Comparison of ENCODE assay signal across 19 cellular contexts in the genomic region with DNA sequence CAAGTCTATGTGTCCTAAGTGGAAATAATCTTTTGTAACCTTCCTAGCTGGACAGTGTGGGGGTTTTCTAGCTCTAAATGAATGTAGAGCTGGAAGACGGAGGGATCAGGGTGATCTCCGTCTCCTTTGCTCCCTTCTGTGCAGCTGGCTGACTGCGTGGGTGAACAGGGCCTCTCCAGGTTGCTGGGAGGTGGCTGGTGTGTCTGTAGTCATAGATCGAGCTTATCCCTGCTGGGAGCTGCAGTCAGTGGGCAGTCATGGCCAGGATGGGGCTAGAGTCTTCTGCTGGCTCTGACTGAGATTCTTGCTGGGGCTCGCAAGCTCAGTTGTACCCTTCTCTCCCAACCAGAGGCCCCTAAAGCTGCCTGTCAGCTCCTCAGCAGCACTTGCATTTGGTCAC. TPM values are rescaled to one million over a fixed set of nuclear protein-coding genes. Genes with fewer than 3 reads are reported as not detected.
DNase-seq lines count a peak whose midpoint lies in the region; ATAC-seq, FAIRE-seq and TF ChIP-seq lines count a peak whose summit lies in the region.
"Had no signal": no experiment of that assay in that cellular context is flagged by ENCODE, and none has a peak within 500 bp of the region (broad histone marks: within the 10 kb centered on the region; RNA-seq: fewer than 3 reads in every experiment).

No MANE protein-coding gene starts in this region.

- H4K91ac ChIP-seq in H9 (ENCODE audit: insufficient read length, low read depth, low read length): no peak overlapping the region

- H3K9me3 ChIP-seq in Loucy (ENCODE audit: insufficient read depth, low read depth, low read length) (no peaks in the 10 kb centered on the region), GM12878 (replicated peaks; ENCODE audit: control insufficient read depth, insufficient read depth, low read length) (no peaks in the 10 kb centered on the region), left ventricle myocardium inferior (replicated peaks) (no peaks in the 10 kb centered on the region), H9 (ENCODE audit: control insufficient read depth, low read depth, low read length) (no peaks in the 10 kb centered on the region)
- H3K9me3 ChIP-seq: BE2C had no signal

- H2BK20ac ChIP-seq in H9 (ENCODE audit: low read depth, low read length, poor library complexity, severe bottlenecking): no peak overlapping the region

- H3K4me2 ChIP-seq in Loucy (ENCODE audit: low read depth, low read length, poor library complexity, severe bottlenecking) (peak overlapping the region; percentile 35), GM12878 (ENCODE audit: control insufficient read depth, insufficient read depth) (0 out of 2 replicates have a peak overlapping the region, but pooled peaks have one; percentile 19), H9 (ENCODE audit: insufficient read depth, insufficient read length, low read length) (no peak overlapping the region)

- no peak overlapping the region for H3K23ac ChIP-seq in H9 (ENCODE audit: insufficient read length, low read depth, low read length)

- no peak overlapping the region for H3T11ph ChIP-seq in H9 (ENCODE audit: low read length)

- peaks cover 18 to 50% (median 48%) of the 10 kb centered on the region in 3 experiments; a peak in 5 of 7 replicates for H3K36me3 Mint-ChIP-seq in H9 (ENCODE audit: insufficient read depth in 1 of 3, low read depth in 3 of 3)

- H2BK15ac ChIP-seq in H9 (ENCODE audit: low read depth, low read length): no peak overlapping the region; the same call in 1 of the 2 replicates

- no peak overlapping the region for H3K18ac ChIP-seq in H9 (ENCODE audit: insufficient read length, low read depth, low read length)

- H3K4me1 Mint-ChIP-seq in H9: peaks cover under 1 to 1% of the 10 kb centered on the region in 2 experiments; a peak in 2 of 4 replicates

- POLR2A ChIA-PET in GM12878 (lab: Charles Lee): no interaction called here

- intact Hi-C loops in GM12878 (cut with micrococcal nuclease; ENCODE audit: unreplicated experiment): no loop called here
- intact Hi-C loops in left ventricle myocardium inferior (cut with micrococcal nuclease): no loop called here

- H3K27ac Mint-ChIP-seq in H9: 0 out of 7 replicates have a peak overlapping the region, but pooled peaks of 1 of the 3 experiments have one; percentile 44
- H3K27ac Mint-ChIP-seq: IgD-negative memory B cell had no signal

- H4K20me1 ChIP-seq in Loucy (ENCODE audit: insufficient read depth, low read length, poor library complexity, severe bottlenecking) (peaks cover 2% of the 10 kb centered on the region), GM12878 (ENCODE audit: control insufficient read depth, insufficient read depth) (no peaks in the 10 kb centered on the region), H9 (ENCODE audit: control insufficient read depth, insufficient read depth, insufficient read length) (no peaks in the 10 kb centered on the region)

- no peak for TF ChIP-seq CTCF in Loucy (conservative IDR thresholded peaks at IDR 0.05; ENCODE audit: low read length)
- no peak for TF ChIP-seq CTCF in GM12878 (IDR thresholded peaks at IDR 0.05 in 2 of 3, conservative IDR thresholded peaks at IDR 0.05 in 1 of 3; ENCODE audit: control insufficient read depth in 2 of 3, extremely low read depth in 1 of 3, insufficient read depth in 1 of 3, low read depth in 3 of 3, low read length in 3 of 3)
- TF ChIP-seq CTCF in left ventricle myocardium inferior (IDR thresholded peaks at IDR 0.05; ENCODE audit: borderline replicate concordance): no peak
- TF ChIP-seq CTCF in H9 (conservative IDR thresholded peaks at IDR 0.05): no peak

- H3K4ac ChIP-seq in H9 (ENCODE audit: low read depth, low read length): no peak overlapping the region

- no peak overlapping the region for H3K4me3 Mint-ChIP-seq in H9
- H3K4me3 Mint-ChIP-seq: CD4-positive, CD25-positive, alpha-beta regulatory T cell had no signal

- no peak overlapping the region for H3K27ac ChIP-seq in GM12878 (ENCODE audit: control insufficient read depth, insufficient read depth)
- H3K27ac ChIP-seq in left ventricle myocardium inferior (replicated peaks): no peak overlapping the region
- no peak overlapping the region for H3K27ac ChIP-seq in H9 (ENCODE audit: insufficient read length, low read depth, low read length)

- no peak overlapping the region for H3K56ac ChIP-seq in H9 (ENCODE audit: insufficient read length, low read depth, low read length)

- H3K27me3 ChIP-seq in Loucy (ENCODE audit: insufficient read depth, low read length, poor library complexity, severe bottlenecking): no peaks in the 10 kb centered on the region
- H3K27me3 ChIP-seq in GM12878 (replicated peaks in 1 of 2; ENCODE audit: control insufficient read depth in 2 of 2, insufficient read depth in 2 of 2, low read length in 1 of 2): no peaks in the 10 kb centered on the region
- H3K27me3 ChIP-seq in left ventricle myocardium inferior (ENCODE audit: low read depth): no peaks in the 10 kb centered on the region
- no peaks in the 10 kb centered on the region for H3K27me3 ChIP-seq in H9 (ENCODE audit: insufficient read depth, low read length)
- H3K27me3 ChIP-seq: BE2C had no signal

- no peaks in the 10 kb centered on the region for H3K27me3 Mint-ChIP-seq in H9 (ENCODE audit: low read depth)
- H3K27me3 Mint-ChIP-seq: CD4-positive, CD25-positive, alpha-beta regulatory T cell; IgD-negative memory B cell had no signal

- in situ Hi-C loops in GM12878 (cut with MboI): loop anchor here (25.0 kb wide), 1 partner anchor 1498 kb away; the partner anchor contains the start of gene NAA20

- CTCF ChIA-PET in GM12878 (lab: Yijun Ruan, JAX): interaction anchor here (0.7 to 1.2 kb wide), 3 partner anchors 8 to 37 kb away, joined by 3 to 8 read pairs (median 4); no protein-coding TSS in a partner anchor

- no peak for DNase-seq in GM12878 (ENCODE audit: low read depth, low spot score)
- no peak for DNase-seq in left ventricle myocardium inferior
- DNase-seq in H9: no peak
- DNase-seq: BE2C; CD4-positive, CD25-positive, alpha-beta regulatory T cell; COR-L47; DMS79; MV-4-11; NCI-H1105 treated with DMSO at 0.1 percent for 48 hours; NCI-H2029 treated with DMSO at 0.1 percent for 48 hours; NCI-H2171; NCI-H345; NCI-H524; NCI-H774; NK-92 treated with Interleukin-12 subunit alpha and Interleukin-12 subunit beta, amount 100 ng/mL, for 24 hours had no signal

- RAD21 ChIA-PET in GM12878 (lab: Charles Lee; ENCODE audit: unreplicated experiment): no interaction called here

- no peaks in the 10 kb centered on the region for H3K23me2 ChIP-seq in H9 (ENCODE audit: insufficient read length, low read depth, low read length, poor library complexity, severe bottlenecking)

- TF ChIP-seq EP300 in GM12878 (IDR thresholded peaks at IDR 0.05; ENCODE audit: borderline replicate concordance in 1 of 2, control insufficient read depth in 1 of 2, low read depth in 2 of 2, low read length in 2 of 2): no peak

- no peak overlapping the region for H2BK12ac ChIP-seq in H9 (ENCODE audit: insufficient read length, low read depth, low read length)

- SMC1A ChIA-PET in GM12878 (lab: Charles Lee; ENCODE audit: uncharacterized antibody, unreplicated experiment): interaction anchor here (2.7 kb wide), 1 partner anchor 16 kb away, joined by 5 read pairs; no protein-coding TSS in a partner anchor

- no peak overlapping the region for H2BK5ac ChIP-seq in H9 (ENCODE audit: insufficient read length, low read length)

- no peaks in the 10 kb centered on the region for H3K79me1 ChIP-seq in H9 (ENCODE audit: insufficient read depth, low read depth, low read length, poor library complexity, severe bottlenecking)

- H2AK5ac ChIP-seq in H9 (ENCODE audit: insufficient read length, low read length): no peak overlapping the region

- H3K9me3 Mint-ChIP-seq in H9: no peaks in the 10 kb centered on the region
- H3K9me3 Mint-ChIP-seq: CD4-positive, CD25-positive, alpha-beta regulatory T cell; IgD-negative memory B cell had no signal

- no peak for TF ChIP-seq POLR2A in GM12878 (IDR thresholded peaks at IDR 0.05; ENCODE audit: low read depth, low read length)

- H3K36me3 ChIP-seq in Loucy (ENCODE audit: insufficient read depth, low read length) (peaks cover 7% of the 10 kb centered on the region; the same call in 1 of the 2 replicates), GM12878 (ENCODE audit: control insufficient read depth in 2 of 2, insufficient read depth in 2 of 2, low read length in 1 of 2) (peaks cover 3 to 29% of the 10 kb centered on the region in 2 experiments), left ventricle myocardium inferior (peaks cover 71% of the 10 kb centered on the region)

- H3K4me1 ChIP-seq in Loucy (ENCODE audit: insufficient read depth, low read length, poor library complexity, severe bottlenecking) (peaks cover 10% of the 10 kb centered on the region), GM12878 (ENCODE audit: control insufficient read depth, insufficient read depth, low read length) (no peaks in the 10 kb centered on the region), left ventricle myocardium inferior (peaks cover under 1% of the 10 kb centered on the region), H9 (ENCODE audit: insufficient read depth, low read length) (no peaks in the 10 kb centered on the region)
- H3K4me1 ChIP-seq: BE2C had no signal

- WGBS in GM12878 (ENCODE audit: insufficient coverage, insufficient replicate concordance, low lambda C conversion rate, missing lambda C conversion rate): 95% methylated on average over 5 of the region's 5 CpGs
- no CpG with 5 or more reads among the region's 5 CpGs for WGBS in H9 (ENCODE audit: extremely low coverage, insufficient read length, low lambda C conversion rate)

- H4K5ac ChIP-seq in H9 (ENCODE audit: insufficient read length, low read depth, low read length): no peak overlapping the region

- no peak for TF ChIP-seq RAD21 in GM12878 (IDR thresholded peaks at IDR 0.05; ENCODE audit: insufficient read depth, low read depth, low read length)

- H3K79me2 ChIP-seq in Loucy (ENCODE audit: insufficient read depth, low read length): peaks cover 4% of the 10 kb centered on the region
- H3K79me2 ChIP-seq in GM12878 (ENCODE audit: control insufficient read depth, insufficient read depth, low read length): peaks cover 10% of the 10 kb centered on the region
- no peaks in the 10 kb centered on the region; the same call in 1 of the 2 replicates for H3K79me2 ChIP-seq in H9 (ENCODE audit: insufficient read depth, low read length)

- no peak overlapping the region for H4K8ac ChIP-seq in H9 (replicated peaks; ENCODE audit: insufficient read length, low read depth, low read length)

- H3K4me3 ChIP-seq in Loucy (ENCODE audit: low read length, poor library complexity, severe bottlenecking) (no peak overlapping the region), GM12878 (no peak overlapping the region), left ventricle myocardium inferior (no peak overlapping the region)

- H3F3A ChIP-seq in Loucy (ENCODE audit: low read depth): no peaks in the 10 kb centered on the region

- H2AFZ ChIP-seq in Loucy (ENCODE audit: low read length) (no peak overlapping the region), GM12878 (ENCODE audit: control insufficient read depth, low read depth, low read length) (no peak overlapping the region), H9 (ENCODE audit: low read length) (no peak overlapping the region)

- no peak for FAIRE-seq in GM12878 (lab: Jason Lieb, UNC)
- FAIRE-seq: H54 had no signal

- H3K9ac ChIP-seq in Loucy (ENCODE audit: low read depth, low read length, poor library complexity, severe bottlenecking) (no peak overlapping the region), GM12878 (ENCODE audit: control insufficient read depth, insufficient read depth, low read length) (no peak overlapping the region), H9 (ENCODE audit: extremely low read depth, insufficient read length, low read length) (no peak overlapping the region)

- peak; percentile 49 for ATAC-seq in GM12878
- ATAC-seq: SK-N-SH treated with all-trans-retinoic acid at 6 μM for 48 hours had no signal

- no peak overlapping the region for H3K14ac ChIP-seq in H9 (ENCODE audit: insufficient read depth, low read length)

- no TSS peak for BruUV-seq in GM12878 (replicated peaks; lab: Mats Ljungman, UMichigan)

- no peaks in the 10 kb centered on the region for H3K9me2 ChIP-seq in Loucy (replicated peaks; ENCODE audit: low read depth, low read length)

- no peak overlapping the region for H2BK120ac ChIP-seq in H9 (ENCODE audit: low read depth, low read length, poor library complexity, severe bottlenecking)

RNA-seq across cellular contexts. Expression of gene SEC23B, which starts 6.4 kb away (rescaled TPM):
- 55.8 and 58.2 TPM in 2 replicates for total RNA-seq in GM12878 (2013; cell fraction: nucleolus; rRNA removed)
- total RNA-seq in GM12878 (2014; rRNA removed) (86.9 and 96.4 TPM in 2 replicates), GM12878 (2014; rRNA removed; fragmentation: Illumina TruSeq; extraction: Trizol) (64.3 and 66.8 TPM in 2 replicates), GM12878 (2021) (60.8 and 66.0 TPM in 2 replicates), left ventricle myocardium inferior (9.7 TPM), H9 (2021) (60.0 and 65.9 TPM in 2 replicates)
- polyA plus RNA-seq in GM12878 (2011; ENCODE audit: low read depth): 53.9 TPM
- polyA plus RNA-seq in GM12878 (2011; rRNA removed) (118 and 121 TPM in 2 replicates), GM12878 (2014; fragmentation: Illumina TruSeq; extraction: Trizol) (77.9 and 94.0 TPM in 2 replicates), GM12878 (2014; fragmentation: Nextera tagmentation; extraction: Ambion mirVana) (10 to 100 TPM; 49.1 to 73.2 TPM), GM12878 (2014; rRNA removed) (67.2 and 72.1 TPM in 2 replicates), GM12878 (2016; fragmentation: Nextera tagmentation; extraction: Ambion mirVana) (10 to 100 TPM; 93.4 to 95.7 TPM)
- 105 and 114 TPM in 2 replicates for polyA plus RNA-seq in GM12878 (2011; cell fraction: cytosol; rRNA removed)
- polyA plus RNA-seq in GM12878 (2011; cell fraction: nucleus; rRNA removed): 66.0 and 71.7 TPM in 2 replicates
- polyA plus RNA-seq in GM12878 (2012): 62.1 and 85.4 TPM in 2 replicates
- 135 and 150 TPM in 2 replicates for polyA minus RNA-seq in GM12878 (2011; rRNA and poly(A)+ RNA removed)
- 29.0 and 37.9 TPM in 2 replicates for polyA minus RNA-seq in GM12878 (2011; cell fraction: cytosol; rRNA and poly(A)+ RNA removed)
- polyA minus RNA-seq in GM12878 (2011; cell fraction: nucleus; rRNA and poly(A)+ RNA removed): 33.1 and 45.1 TPM in 2 replicates

RNA-seq across cellular contexts. Expression of gene RBBP9, which starts 17.1 kb away (rescaled TPM):
- total RNA-seq in GM12878 (2013; cell fraction: nucleolus; rRNA removed): 20.4 and 21.3 TPM in 2 replicates
- 22.3 and 26.0 TPM in 2 replicates for total RNA-seq in GM12878 (2014; rRNA removed)
- total RNA-seq in GM12878 (2014; rRNA removed; fragmentation: Illumina TruSeq; extraction: Trizol): 24.9 TPM in 2 replicates
- total RNA-seq in GM12878 (2021): 17.8 and 18.2 TPM in 2 replicates
- 6.2 TPM for polyA plus RNA-seq in GM12878 (2011; ENCODE audit: low read depth)
- polyA plus RNA-seq in GM12878 (2011; rRNA removed): 34.1 and 44.0 TPM in 2 replicates
- 17.9 and 19.6 TPM in 2 replicates for polyA plus RNA-seq in GM12878 (2011; cell fraction: cytosol; rRNA removed)
- 8.6 and 11.6 TPM in 2 replicates for polyA plus RNA-seq in GM12878 (2011; cell fraction: nucleus; rRNA removed)
- 9.1 and 11.8 TPM in 2 replicates for polyA plus RNA-seq in GM12878 (2012)
- 29.7 and 36.5 TPM in 2 replicates for polyA plus RNA-seq in GM12878 (2014; fragmentation: Illumina TruSeq; extraction: Trizol)
- 1 to 10 TPM; 7.1 to 9.2 TPM for polyA plus RNA-seq in GM12878 (2014; fragmentation: Nextera tagmentation; extraction: Ambion mirVana)
- 12.5 and 12.7 TPM in 2 replicates for polyA plus RNA-seq in GM12878 (2014; rRNA removed)
- polyA plus RNA-seq in GM12878 (2016; fragmentation: Nextera tagmentation; extraction: Ambion mirVana): 10 to 100 TPM; 13.2 to 13.8 TPM
- 53.0 and 66.5 TPM in 2 replicates for polyA minus RNA-seq in GM12878 (2011; rRNA and poly(A)+ RNA removed)
- polyA minus RNA-seq in GM12878 (2011; cell fraction: cytosol; rRNA and poly(A)+ RNA removed): 10.8 and 15.4 TPM in 2 replicates
- 5.3 and 5.8 TPM in 2 replicates for polyA minus RNA-seq in GM12878 (2011; cell fraction: nucleus; rRNA and poly(A)+ RNA removed)
- total RNA-seq in left ventricle myocardium inferior: 5.6 TPM
- 12.0 TPM in 2 replicates for total RNA-seq in H9 (2021)

RNA-seq across cellular contexts. Expression of gene POLR3F, which starts 46.9 kb away (rescaled TPM):
- 17.0 and 21.0 TPM in 2 replicates for total RNA-seq in GM12878 (2013; cell fraction: nucleolus; rRNA removed)
- total RNA-seq in GM12878 (2014; rRNA removed) (15.7 and 18.1 TPM in 2 replicates), GM12878 (2014; rRNA removed; fragmentation: Illumina TruSeq; extraction: Trizol) (12.8 and 12.9 TPM in 2 replicates), GM12878 (2021) (8.1 and 8.7 TPM in 2 replicates), left ventricle myocardium inferior (8.4 TPM), H9 (2021) (16.1 and 17.6 TPM in 2 replicates)
- polyA plus RNA-seq in GM12878 (2011; ENCODE audit: low read depth): 3.3 TPM
- polyA plus RNA-seq in GM12878 (2011; rRNA removed) (8.7 and 14.9 TPM in 2 replicates), GM12878 (2014; fragmentation: Illumina TruSeq; extraction: Trizol) (11.5 and 13.9 TPM in 2 replicates), GM12878 (2014; fragmentation: Nextera tagmentation; extraction: Ambion mirVana) (10 to 100 TPM in 1 of 2 experiments, 1 to 10 TPM in 1; 9.5 to 12.4 TPM), GM12878 (2014; rRNA removed) (13.5 and 16.9 TPM in 2 replicates), GM12878 (2016; fragmentation: Nextera tagmentation; extraction: Ambion mirVana) (10 to 100 TPM; 13.8 to 14.6 TPM)
- polyA plus RNA-seq in GM12878 (2011; cell fraction: cytosol; rRNA removed): 2.8 and 4.6 TPM in 2 replicates
- polyA plus RNA-seq in GM12878 (2011; cell fraction: nucleus; rRNA removed): 6.2 and 7.5 TPM in 2 replicates
- 4.8 and 4.9 TPM in 2 replicates for polyA plus RNA-seq in GM12878 (2012)
- 2.9 and 4.4 TPM in 2 replicates for polyA minus RNA-seq in GM12878 (2011; rRNA and poly(A)+ RNA removed)
- 2.8 and 4.2 TPM in 2 replicates for polyA minus RNA-seq in GM12878 (2011; cell fraction: cytosol; rRNA and poly(A)+ RNA removed)
- 4.8 and 5.7 TPM in 2 replicates for polyA minus RNA-seq in GM12878 (2011; cell fraction: nucleus; rRNA and poly(A)+ RNA removed)

RNA-seq across cellular contexts. Expression of gene DZANK1, which starts 47.3 kb away (rescaled TPM):
- total RNA-seq in GM12878 (2013; cell fraction: nucleolus; rRNA removed): 9.9 and 10.9 TPM in 2 replicates
- 6.2 and 7.1 TPM in 2 replicates for total RNA-seq in GM12878 (2014; rRNA removed)
- 6.7 and 8.1 TPM in 2 replicates for total RNA-seq in GM12878 (2014; rRNA removed; fragmentation: Illumina TruSeq; extraction: Trizol)
- total RNA-seq in GM12878 (2021): 4.8 and 5.5 TPM in 2 replicates
- polyA plus RNA-seq in GM12878 (2011; ENCODE audit: low read depth): 2.9 TPM
- 12.2 and 12.6 TPM in 2 replicates for polyA plus RNA-seq in GM12878 (2011; rRNA removed)
- 7.1 and 7.3 TPM in 2 replicates for polyA plus RNA-seq in GM12878 (2011; cell fraction: cytosol; rRNA removed)
- polyA plus RNA-seq in GM12878 (2011; cell fraction: nucleus; rRNA removed): 8.3 and 8.8 TPM in 2 replicates
- polyA plus RNA-seq in GM12878 (2012): 3.5 and 5.0 TPM in 2 replicates
- 6.8 and 10.4 TPM in 2 replicates for polyA plus RNA-seq in GM12878 (2014; fragmentation: Illumina TruSeq; extraction: Trizol)
- 1 to 10 TPM; 6.1 to 7.6 TPM for polyA plus RNA-seq in GM12878 (2014; fragmentation: Nextera tagmentation; extraction: Ambion mirVana)
- polyA plus RNA-seq in GM12878 (2014; rRNA removed): 5.9 and 7.7 TPM in 2 replicates
- polyA plus RNA-seq in GM12878 (2016; fragmentation: Nextera tagmentation; extraction: Ambion mirVana): 1 to 10 TPM; 3.6 to 3.7 TPM
- 7.2 and 9.9 TPM in 2 replicates for polyA minus RNA-seq in GM12878 (2011; rRNA and poly(A)+ RNA removed)
- 1.6 and 5.0 TPM in 2 replicates for polyA minus RNA-seq in GM12878 (2011; cell fraction: cytosol; rRNA and poly(A)+ RNA removed)
- polyA minus RNA-seq in GM12878 (2011; cell fraction: nucleus; rRNA and poly(A)+ RNA removed): 5.0 and 6.1 TPM in 2 replicates
- 0.60 TPM for total RNA-seq in left ventricle myocardium inferior
- total RNA-seq in H9 (2021): 9.6 and 10.5 TPM in 2 replicates

RNA-seq across cellular contexts. Expression of gene SMIM26, which starts 53.1 kb away (rescaled TPM):
- total RNA-seq in GM12878 (2013; cell fraction: nucleolus; rRNA removed): 11.3 and 18.2 TPM in 2 replicates
- 171 and 180 TPM in 2 replicates for total RNA-seq in GM12878 (2014; rRNA removed)
- total RNA-seq in GM12878 (2014; rRNA removed; fragmentation: Illumina TruSeq; extraction: Trizol): 148 and 149 TPM in 2 replicates
- total RNA-seq in GM12878 (2021): 74.3 and 90.0 TPM in 2 replicates
- polyA plus RNA-seq in GM12878 (2011; ENCODE audit: low read depth): 371 TPM
- polyA plus RNA-seq in GM12878 (2011; rRNA removed): 137 and 180 TPM in 2 replicates
- 92.3 and 131 TPM in 2 replicates for polyA plus RNA-seq in GM12878 (2011; cell fraction: cytosol; rRNA removed)
- polyA plus RNA-seq in GM12878 (2011; cell fraction: nucleus; rRNA removed): 48.6 and 51.7 TPM in 2 replicates
- 131 and 167 TPM in 2 replicates for polyA plus RNA-seq in GM12878 (2012)
- 138 and 156 TPM in 2 replicates for polyA plus RNA-seq in GM12878 (2014; fragmentation: Illumina TruSeq; extraction: Trizol)
- 100 to 1,000 TPM; 303 to 329 TPM for polyA plus RNA-seq in GM12878 (2014; fragmentation: Nextera tagmentation; extraction: Ambion mirVana)
- polyA plus RNA-seq in GM12878 (2014; rRNA removed): 123 and 189 TPM in 2 replicates
- 100 to 1,000 TPM; 189 to 195 TPM for polyA plus RNA-seq in GM12878 (2016; fragmentation: Nextera tagmentation; extraction: Ambion mirVana)
- 49.2 and 52.6 TPM in 2 replicates for polyA minus RNA-seq in GM12878 (2011; rRNA and poly(A)+ RNA removed)
- polyA minus RNA-seq in GM12878 (2011; cell fraction: cytosol; rRNA and poly(A)+ RNA removed): 21.5 and 27.4 TPM in 2 replicates
- 37.4 and 45.1 TPM in 2 replicates for polyA minus RNA-seq in GM12878 (2011; cell fraction: nucleus; rRNA and poly(A)+ RNA removed)
- total RNA-seq in left ventricle myocardium inferior: 109 TPM
- total RNA-seq in H9 (2021): 66.5 and 75.9 TPM in 2 replicates
